ENCODE assay signal across 10 cellular contexts in genomic region chr12:42236017-42236416, GRCh38. TPM values are rescaled to one million over a fixed set of nuclear protein-coding genes. Genes with fewer than 3 reads are reported as not detected.
DNase-seq lines count a peak whose midpoint lies in the region; ATAC-seq, FAIRE-seq and TF ChIP-seq lines count a peak whose summit lies in the region.
"Had no signal": no experiment of that assay in that cellular context is flagged by ENCODE, and none has a peak within 500 bp of the region (broad histone marks: within the 10 kb centered on the region; RNA-seq: fewer than 3 reads in every experiment).

No MANE protein-coding gene starts in this region.

- H3K9me2 ChIP-seq in Karpas-422 (replicated peaks; ENCODE audit: insufficient read depth, low read length): no peaks in the 10 kb centered on the region

- peaks cover 28 to 47% of the 10 kb centered on the region in 2 donors for H3K4me1 Mint-ChIP-seq in effector memory CD8-positive, alpha-beta T cell (ENCODE audit: low read depth in 2 of 2)
- peaks cover 19% of the 10 kb centered on the region for H3K4me1 Mint-ChIP-seq in neural progenitor cell

- no peak for FAIRE-seq in kidney (lab: Jason Lieb, UNC)

- H4K20me1 ChIP-seq in Karpas-422 (ENCODE audit: insufficient read depth, low read depth, low read length) (no peaks in the 10 kb centered on the region), neural progenitor cell (ENCODE audit: low read depth) (peaks cover 12% of the 10 kb centered on the region)

- H3K4me3 Mint-ChIP-seq in effector memory CD8-positive, alpha-beta T cell: peak overlapping the region; percentile 62 to 70
- H3K4me3 Mint-ChIP-seq in neural progenitor cell: peak overlapping the region; percentile 58

- H3F3A ChIP-seq in neural progenitor cell (ENCODE audit: low read depth): peaks cover 19% of the 10 kb centered on the region

- H3K4me2 ChIP-seq in Karpas-422 (ENCODE audit: low read depth, low read length, poor library complexity, severe bottlenecking) (peak overlapping the region; percentile 92), neural progenitor cell (no peak overlapping the region)

- peaks cover 76% of the 10 kb centered on the region for H3K79me2 ChIP-seq in Karpas-422 (ENCODE audit: low read length)
- peaks cover 22% of the 10 kb centered on the region for H3K79me2 ChIP-seq in neural progenitor cell (ENCODE audit: low read depth)

- DNase-seq in AG04450 (ENCODE audit: low read depth, low spot score) (no peak), Karpas-422 (no peak), neural progenitor cell (ENCODE audit: low spot score) (no peak), kidney (no peak), anterior cingulate cortex (lab: John Stamatoyannopoulos, UW) (no peak)
- DNase-seq in effector memory CD8-positive, alpha-beta T cell: no peak
- DNase-seq: DMS 273 treated with DMSO at 0.1 percent for 48 hours, NCI-H1105 had no signal

- H3K36me3 ChIP-seq in Karpas-422 (ENCODE audit: insufficient read depth, low read length) (peaks cover 45% of the 10 kb centered on the region), neural progenitor cell (no peaks in the 10 kb centered on the region), kidney (ENCODE audit: control insufficient read depth in 1 of 2, insufficient read depth in 2 of 2, low read length in 2 of 2) (no peaks in the 10 kb centered on the region)

- H3K9me3 ChIP-seq in AG04450 (ENCODE audit: control insufficient read depth, insufficient read depth, low read length): no peaks in the 10 kb centered on the region; the same call in 1 of the 2 replicates
- H3K9me3 ChIP-seq in Karpas-422 (ENCODE audit: low read length): no peaks in the 10 kb centered on the region
- no peaks in the 10 kb centered on the region for H3K9me3 ChIP-seq in neural progenitor cell (ENCODE audit: low read depth)
- H3K9me3 ChIP-seq in kidney (ENCODE audit: control insufficient read depth in 1 of 2, low read length in 2 of 2): no peaks in the 10 kb centered on the region

- no peaks in the 10 kb centered on the region for H3K27me3 ChIP-seq in AG04450 (ENCODE audit: control insufficient read depth, insufficient read depth, low read length)
- H3K27me3 ChIP-seq in Karpas-422 (ENCODE audit: low read length): no peaks in the 10 kb centered on the region
- H3K27me3 ChIP-seq in neural progenitor cell: peaks cover 40% of the 10 kb centered on the region

- H3K27me3 Mint-ChIP-seq in effector memory CD8-positive, alpha-beta T cell: no peaks in the 10 kb centered on the region
- no peaks in the 10 kb centered on the region for H3K27me3 Mint-ChIP-seq in neural progenitor cell (ENCODE audit: insufficient read depth, low read depth)

- TF ChIP-seq CTCF in AG04450 (IDR thresholded peaks at IDR 0.05; ENCODE audit: low read depth, low read length) (no peak), neural progenitor cell (IDR thresholded peaks at IDR 0.05) (no peak), kidney (IDR thresholded peaks at IDR 0.05; ENCODE audit: borderline replicate concordance, extremely low read depth, insufficient read depth) (no peak)

- no peak for ATAC-seq in effector memory CD8-positive, alpha-beta T cell (replicated peaks)
- no peak for ATAC-seq in HG03378 (IDR thresholded peaks at IDR 0.05; ENCODE audit: unreplicated experiment)
- ATAC-seq in HG03460 (IDR thresholded peaks at IDR 0.05; ENCODE audit: unreplicated experiment): no peak

- H2AFZ ChIP-seq in Karpas-422 (ENCODE audit: low read length) (no peak overlapping the region), neural progenitor cell (replicated peaks) (no peak overlapping the region)

- intact Hi-C loops in kidney (cut with DNase I): no loop called here

- no peaks in the 10 kb centered on the region for H3K9me3 Mint-ChIP-seq in effector memory CD8-positive, alpha-beta T cell
- peaks cover 3% of the 10 kb centered on the region for H3K9me3 Mint-ChIP-seq in neural progenitor cell

- H3K4me1 ChIP-seq in Karpas-422 (ENCODE audit: low read length) (peaks cover 55% of the 10 kb centered on the region), neural progenitor cell (peaks cover 8% of the 10 kb centered on the region), kidney (ENCODE audit: control insufficient read depth in 1 of 2, insufficient read depth in 1 of 2, low read depth in 1 of 2, low read length in 2 of 2) (peaks cover 0 to 14% of the 10 kb centered on the region in 2 donors)

- H3K9ac ChIP-seq in Karpas-422 (ENCODE audit: low read length) (peak overlapping the region; percentile 99), neural progenitor cell (no peak overlapping the region), kidney (ENCODE audit: low read length in 2 of 2) (no peak overlapping the region)

- H3K36me3 Mint-ChIP-seq in effector memory CD8-positive, alpha-beta T cell (ENCODE audit: insufficient read depth): peaks cover 41% of the 10 kb centered on the region
- peaks cover 29% of the 10 kb centered on the region for H3K36me3 Mint-ChIP-seq in neural progenitor cell

- CTCF ChIA-PET in AG04450 (lab: Charles Lee): no interaction called here

- peak overlapping the region; percentile 23 to 85 for H3K27ac Mint-ChIP-seq in effector memory CD8-positive, alpha-beta T cell
- no peak overlapping the region for H3K27ac Mint-ChIP-seq in neural progenitor cell

- POLR2A ChIA-PET in AG04450 (lab: Yijun Ruan, JAX): no interaction called here

- H3K27ac ChIP-seq in AG04450 (ENCODE audit: low read depth, low read length) (no peak overlapping the region), Karpas-422 (ENCODE audit: low read length) (peak overlapping the region; percentile 82), neural progenitor cell (no peak overlapping the region), kidney (ENCODE audit: low read depth in 2 of 2, low read length in 2 of 2) (no peak overlapping the region)

- peak overlapping the region; percentile 2; the same call in 1 of the 2 replicates for H3K4me3 ChIP-seq in AG04450 (ENCODE audit: low read depth, low read length)
- peak overlapping the region; percentile 97 for H3K4me3 ChIP-seq in Karpas-422 (ENCODE audit: low read length)
- H3K4me3 ChIP-seq in neural progenitor cell: no peak overlapping the region
- no peak overlapping the region for H3K4me3 ChIP-seq in kidney (ENCODE audit: low read length in 2 of 2)

RNA-seq across cellular contexts. Expression of gene YAF2, which starts 2.0 kb away (rescaled TPM):
- polyA plus RNA-seq in AG04450 (2011; rRNA removed) (12.1 and 16.5 TPM in 2 replicates), kidney (ENCODE audit: insufficient read depth, low read depth, low replicate concordance) (15.0 TPM)
- 5.9 and 12.2 TPM in 2 replicates for polyA minus RNA-seq in AG04450 (2011; rRNA and poly(A)+ RNA removed)
- 36.3 and 81.7 TPM in 2 replicates for total RNA-seq in Karpas-422 (2014; rRNA removed; shearing (Covaris generic); ENCODE audit: low replicate concordance)
- total RNA-seq in neural progenitor cell (ENCODE audit: low replicate concordance) (13.7 and 22.4 TPM in 2 replicates), kidney (32.0 TPM)

Comparison
In these comparisons a context has a peak if more than half of its experiments do, and no peak if none do; other contexts are left out.
1. H3K4me3 ChIP-seq: peak in AG04450 (single experiment) and Karpas-422 (single experiment); none in neural progenitor cell (single experiment) and kidney (0 of 2).